28 cellular contexts compared by ENCODE assay signal in genomic region chr13:76808927-76809326, GRCh38.
"Had no signal": no experiment of that assay in that cellular context is flagged by ENCODE, and none has a peak within 500 bp of the region (broad histone marks: within the 10 kb centered on the region; RNA-seq: fewer than 3 reads in every experiment).

No MANE protein-coding gene starts in this region.

- H3K4me3 Mint-ChIP-seq: mesothelial cell of epicardium; naive B cell; natural killer cell treated with Interleukin-12 subunit alpha and Interleukin-12 subunit beta and Interleukin-15 and Interleukin-18, amount 100 ng/mL, for 72 hours; neural progenitor cell; stimulated activated effector memory CD8-positive, alpha-beta T cell treated with anti-CD3 and anti-CD28 coated beads, Interleukin-12 subunit alpha, Interleukin-12 subunit beta, amount 100 ng/mL, for 72 hours; type B pancreatic cell had no signal

- H3K9me3 ChIP-seq: mucosa of descending colon, right atrium auricular region, tibial artery had no signal

- H3K4me1 ChIP-seq: foreskin keratinocyte, neural progenitor cell, parathyroid adenoma had no signal

- H3K4me3 ChIP-seq: dorsolateral prefrontal cortex, heart right ventricle, mucosa of descending colon, neural progenitor cell, right atrium auricular region, stomach, tibial artery had no signal

- H3K27ac ChIP-seq: dorsolateral prefrontal cortex, epithelial cell of prostate, foreskin keratinocyte, neural progenitor cell, parathyroid adenoma, right atrium auricular region, stomach, tibial artery had no signal

- H3K79me2 ChIP-seq: parathyroid adenoma had no signal

- ATAC-seq: esophagus mucosa; foreskin keratinocyte; left lobe of liver; mucosa of descending colon; natural killer cell treated with Interleukin-12 subunit alpha and Interleukin-12 subunit beta and Interleukin-15 and Interleukin-18, amount 100 ng/mL, for 72 hours; sciatic nerve; stimulated activated effector memory CD8-positive, alpha-beta T cell treated with anti-CD3 and anti-CD28 coated beads, Interleukin-12 subunit alpha, Interleukin-12 subunit beta, amount 100 ng/mL, for 72 hours had no signal

- H3K9ac ChIP-seq: neural progenitor cell, parathyroid adenoma had no signal

- H3K9me3 Mint-ChIP-seq: type B pancreatic cell had no signal

- DNase-seq: cerebellar nuclear complex; cortex of kidney; dorsolateral prefrontal cortex; effector CD4-positive, alpha-beta T cell; foreskin keratinocyte; glutamatergic neuron; heart right ventricle; hippocampal formation; mesenchymal stem cell; mucosa of descending colon; naive B cell; stimulated activated CD4-positive, alpha-beta T cell treated with anti-CD3 and anti-CD28 coated beads, Interleukin-2, amount 100 ng/mL, for 24 hours; stimulated activated CD4-positive, alpha-beta T cell treated with anti-CD3 and anti-CD28 coated beads, Interleukin-4, amount 100 ng/mL, for 24 hours; stimulated activated naive CD4-positive, alpha-beta T cell treated with Interleukin-2 at 50 U/mL for 16 hours; stomach; tibial artery had no signal

- H3K4me1 Mint-ChIP-seq: naive B cell; neural progenitor cell; stimulated activated effector memory CD8-positive, alpha-beta T cell treated with anti-CD3 and anti-CD28 coated beads, Interleukin-12 subunit alpha, Interleukin-12 subunit beta, amount 100 ng/mL, for 72 hours had no signal

- H3K36me3 ChIP-seq: heart right ventricle, neural progenitor cell, right atrium auricular region, stomach, tibial artery had no signal

- H3K27ac Mint-ChIP-seq: mesothelial cell of epicardium; naive B cell; natural killer cell treated with Interleukin-12 subunit alpha and Interleukin-12 subunit beta and Interleukin-15 and Interleukin-18, amount 100 ng/mL, for 72 hours; neural progenitor cell; progenitor cell of endocrine pancreas; stimulated activated effector memory CD8-positive, alpha-beta T cell treated with anti-CD3 and anti-CD28 coated beads, Interleukin-12 subunit alpha, Interleukin-12 subunit beta, amount 100 ng/mL, for 72 hours; type B pancreatic cell had no signal

- H2AFZ ChIP-seq: neural progenitor cell, parathyroid adenoma had no signal

- H3K27me3 ChIP-seq: dorsolateral prefrontal cortex, heart right ventricle, neural progenitor cell, right atrium auricular region, stomach, tibial artery had no signal

- H3K4me2 ChIP-seq: neural progenitor cell had no signal

- H3K36me3 Mint-ChIP-seq: mesothelial cell of epicardium; naive B cell; natural killer cell treated with Interleukin-12 subunit alpha and Interleukin-12 subunit beta and Interleukin-15 and Interleukin-18, amount 100 ng/mL, for 72 hours; neural progenitor cell; stimulated activated effector memory CD8-positive, alpha-beta T cell treated with anti-CD3 and anti-CD28 coated beads, Interleukin-12 subunit alpha, Interleukin-12 subunit beta, amount 100 ng/mL, for 72 hours; type B pancreatic cell had no signal
